Comparison of ENCODE assay signal across 26 cellular contexts in genomic region chr18:26631135-26631534, GRCh38.
DNase-seq lines count a peak whose midpoint lies in the region; ATAC-seq, FAIRE-seq and TF ChIP-seq lines count a peak whose summit lies in the region.
"Had no signal": no experiment of that assay in that cellular context is flagged by ENCODE, and none has a peak within 500 bp of the region (broad histone marks: within the 10 kb centered on the region; RNA-seq: fewer than 3 reads in every experiment).

No MANE protein-coding gene starts in this region.

- H3K27ac ChIP-seq in keratinocyte (ENCODE audit: control insufficient read depth, insufficient read depth, low read length) (no peak overlapping the region), left lung (no peak overlapping the region), heart right ventricle (no peak overlapping the region)
- H3K27ac ChIP-seq: BLaER1 had no signal

- H3K36me3 ChIP-seq in keratinocyte (ENCODE audit: control insufficient read depth in 2 of 2, extremely low read depth in 1 of 2, insufficient read depth in 2 of 2, low read length in 2 of 2) (no peaks in the 10 kb centered on the region), left lung (no peaks in the 10 kb centered on the region), heart right ventricle (no peaks in the 10 kb centered on the region)
- H3K36me3 ChIP-seq: BE2C, BLaER1 had no signal

- peaks cover 3% of the 10 kb centered on the region for H3K27me3 Mint-ChIP-seq in activated CD4-positive, alpha-beta T cell treated with anti-CD3 and anti-CD28 coated beads for 36 hours
- H3K27me3 Mint-ChIP-seq: CD4-positive, CD25-positive, alpha-beta regulatory T cell had no signal

- H2AFZ ChIP-seq in keratinocyte (ENCODE audit: control insufficient read depth, low read length) = no peak overlapping the region

- H3K4me3 ChIP-seq in keratinocyte (ENCODE audit: control insufficient read depth in 2 of 3, extremely low read depth in 1 of 3, insufficient read depth in 2 of 3, low read depth in 1 of 3, low read length in 3 of 3) (no peak overlapping the region), left lung (no peak overlapping the region), heart right ventricle (no peak overlapping the region)
- H3K4me3 ChIP-seq: BLaER1, GM12878 had no signal

- intact Hi-C loops in left lung (cut with DNase I) = no loop called here
- intact Hi-C loops in activated CD4-positive, alpha-beta T cell treated with anti-CD3 and anti-CD28 coated beads for 36 hours (cut with DNase I, micrococcal nuclease) = no loop called here
- intact Hi-C loops in heart right ventricle (cut with DNase I) = loop anchor here in 1 of 10 donors (10.0 kb wide), 1 partner anchor 76 kb away; no protein-coding TSS in a partner anchor

- H3K4me1 Mint-ChIP-seq in activated CD4-positive, alpha-beta T cell treated with anti-CD3 and anti-CD28 coated beads for 36 hours = no peaks in the 10 kb centered on the region
- H3K4me1 Mint-ChIP-seq: CD4-positive, alpha-beta memory T cell; CD4-positive, CD25-positive, alpha-beta regulatory T cell; CD8-positive, alpha-beta memory T cell had no signal

- no peaks in the 10 kb centered on the region for H3K9me3 Mint-ChIP-seq in activated CD4-positive, alpha-beta T cell treated with anti-CD3 and anti-CD28 coated beads for 36 hours (ENCODE audit: low read depth)
- H3K9me3 Mint-ChIP-seq: CD8-positive, alpha-beta memory T cell had no signal

- CTCF ChIA-PET in activated CD4-positive, alpha-beta T cell treated with anti-CD3 and anti-CD28 coated beads for 36 hours (lab: Charles Lee) = interaction anchor here (0.7 kb wide), 2 partner anchors 10 kb away, joined by 3 read pairs; no protein-coding TSS in a partner anchor

- FAIRE-seq in keratinocyte (lab: Jason Lieb, UNC) = peak; percentile 23
- FAIRE-seq: A204.1, GM12878, GM12892, GM18507 had no signal

- no peak overlapping the region for H3K4me2 ChIP-seq in keratinocyte (ENCODE audit: control insufficient read depth, extremely low read depth, insufficient read depth, low read depth, low read length)
- H3K4me2 ChIP-seq: BLaER1 had no signal

- no peak overlapping the region for H3K9ac ChIP-seq in keratinocyte (ENCODE audit: control insufficient read depth, extremely low read depth, insufficient read depth, low read length)
- H3K9ac ChIP-seq: BLaER1 had no signal

- H3K79me2 ChIP-seq in keratinocyte (ENCODE audit: control insufficient read depth, insufficient read depth, low read length) = no peaks in the 10 kb centered on the region

- dilution Hi-C loops in keratinocyte (cut with MboI; ENCODE audit: extremely low pct_ligation_motif_present, low sequenced_read_pairs) = no loop called here

- no peaks in the 10 kb centered on the region for H3K4me1 ChIP-seq in keratinocyte (ENCODE audit: control insufficient read depth, extremely low read depth, insufficient read depth, low read length)
- no peaks in the 10 kb centered on the region for H3K4me1 ChIP-seq in left lung
- no peaks in the 10 kb centered on the region for H3K4me1 ChIP-seq in heart right ventricle
- H3K4me1 ChIP-seq: BE2C had no signal

- no peaks in the 10 kb centered on the region for H4K20me1 ChIP-seq in keratinocyte (ENCODE audit: control insufficient read depth, extremely low read depth, insufficient read depth, low read length)
- H4K20me1 ChIP-seq: BLaER1 had no signal

- no peaks in the 10 kb centered on the region for H3K9me1 ChIP-seq in keratinocyte (ENCODE audit: control insufficient read depth, extremely low read depth, insufficient read depth, low read length)

- DNase-seq in keratinocyte (ENCODE audit: low read depth, low spot score) (no peak), left lung (no peak), UCSD-AML1 (lab: John Stamatoyannopoulos, UW; ENCODE audit: unreplicated experiment) (no peak), heart right ventricle (no peak)
- DNase-seq in activated CD4-positive, alpha-beta T cell treated with anti-CD3 and anti-CD28 coated beads for 36 hours = no peak
- DNase-seq: 8988T; ACHN; BE2C; C1 segment of cervical spinal cord; CD4-positive, alpha-beta memory T cell; CD4-positive, CD25-positive, alpha-beta regulatory T cell; CD8-positive, alpha-beta memory T cell; COR-L47; DMS 273 treated with DMSO at 0.1 percent for 48 hours; DMS153; DMS53; DMS79; DND-41; EL; GDM1 had no signal

- ATAC-seq in left lung (peak; percentile 36), heart right ventricle (no peak)
- no peak for ATAC-seq in activated CD4-positive, alpha-beta T cell treated with anti-CD3 and anti-CD28 coated beads for 36 hours
- ATAC-seq: GM12878 had no signal

- no peaks in the 10 kb centered on the region for H3K27me3 ChIP-seq in keratinocyte (ENCODE audit: control insufficient read depth, extremely low read depth, insufficient read depth, low read length)
- H3K27me3 ChIP-seq in left lung = peaks cover 0 to 4% of the 10 kb centered on the region in 2 donors
- peaks cover 0 to 8% (median 0%) of the 10 kb centered on the region in 7 donors for H3K27me3 ChIP-seq in heart right ventricle
- H3K27me3 ChIP-seq: BE2C, BLaER1 had no signal

- TF ChIP-seq CTCF in keratinocyte (optimal IDR thresholded peaks at IDR 0.05 in 1 of 3, IDR thresholded peaks at IDR 0.05 in 1 of 3, conservative IDR thresholded peaks at IDR 0.05 in 1 of 3; ENCODE audit: extremely low read depth in 1 of 3, insufficient read depth in 2 of 3, low read length in 3 of 3) = no peak
- TF ChIP-seq CTCF in left lung (IDR thresholded peaks at IDR 0.05) = no peak
- no peak for TF ChIP-seq CTCF in heart right ventricle (IDR thresholded peaks at IDR 0.05)

- POLR2A ChIA-PET in activated CD4-positive, alpha-beta T cell treated with anti-CD3 and anti-CD28 coated beads for 36 hours (lab: Charles Lee) = no interaction called here

- H3K36me3 Mint-ChIP-seq in activated CD4-positive, alpha-beta T cell treated with anti-CD3 and anti-CD28 coated beads for 36 hours (ENCODE audit: low read depth) = no peaks in the 10 kb centered on the region
- H3K36me3 Mint-ChIP-seq: CD14-positive monocyte; CD4-positive, alpha-beta memory T cell; CD4-positive, CD25-positive, alpha-beta regulatory T cell; CD8-positive, alpha-beta memory T cell had no signal

- no peak overlapping the region for H3K4me3 Mint-ChIP-seq in activated CD4-positive, alpha-beta T cell treated with anti-CD3 and anti-CD28 coated beads for 36 hours
- H3K4me3 Mint-ChIP-seq: CD14-positive monocyte; CD4-positive, alpha-beta memory T cell; CD4-positive, CD25-positive, alpha-beta regulatory T cell; CD8-positive, alpha-beta memory T cell had no signal

- H3K9me3 ChIP-seq in keratinocyte (ENCODE audit: control insufficient read depth, low read depth, low read length) (no peaks in the 10 kb centered on the region), left lung (no peaks in the 10 kb centered on the region), heart right ventricle (peaks cover 0 to under 1% (median 0%) of the 10 kb centered on the region in 11 donors)
- H3K9me3 ChIP-seq: BE2C had no signal

- 0 to 54% methylated on average over 1 of the region's 1 CpG for WGBS in heart right ventricle, 2 donors

- no peak overlapping the region for H3K27ac Mint-ChIP-seq in activated CD4-positive, alpha-beta T cell treated with anti-CD3 and anti-CD28 coated beads for 36 hours
- H3K27ac Mint-ChIP-seq: CD14-positive monocyte; CD4-positive, alpha-beta memory T cell; CD4-positive, CD25-positive, alpha-beta regulatory T cell; CD8-positive, alpha-beta memory T cell had no signal
